8 cellular contexts compared by ENCODE assay signal in genomic region chr2:148644885-148645134, GRCh38. TPM values are rescaled to one million over a fixed set of nuclear protein-coding genes. Genes with fewer than 3 reads are reported as not detected.
DNase-seq lines count a peak whose midpoint lies in the region; ATAC-seq and TF ChIP-seq lines count a peak whose summit lies in the region.

No MANE protein-coding gene starts in this region.

- DNase-seq in SJCRH30 (no peak), fibroblast of pulmonary artery (ENCODE audit: low read depth) (no peak), progenitor cell of endocrine pancreas (ENCODE audit: low spot score, unreplicated experiment) (no peak), SHP77 (lab: John Stamatoyannopoulos, UW) (no peak), putamen (ENCODE audit: low spot score) (no peak)
- no peak for DNase-seq in central memory CD4-positive, alpha-beta T cell

- ATAC-seq in GM18868 (IDR thresholded peaks at IDR 0.05; ENCODE audit: unreplicated experiment), result peak; percentile 27
- peak; percentile 40 for ATAC-seq in HG02759 (IDR thresholded peaks at IDR 0.05; ENCODE audit: unreplicated experiment)

- no peaks in the 10 kb centered on the region for H3K4me1 ChIP-seq in SJCRH30

- H3K4me3 ChIP-seq in SJCRH30 (peak overlapping the region; percentile 93), fibroblast of pulmonary artery (replicated peaks; ENCODE audit: low read depth, low read length) (peak overlapping the region; percentile 67)

- no peaks in the 10 kb centered on the region for H3K9me3 ChIP-seq in SJCRH30 (replicated peaks)

- no peaks in the 10 kb centered on the region for H3K36me3 Mint-ChIP-seq in progenitor cell of endocrine pancreas (ENCODE audit: insufficient read depth)

- peak overlapping the region; percentile 82 for H3K27ac ChIP-seq in SJCRH30

- peaks cover 12% of the 10 kb centered on the region for H3K27me3 Mint-ChIP-seq in progenitor cell of endocrine pancreas

- peak overlapping the region; percentile 100 for H3K27ac Mint-ChIP-seq in progenitor cell of endocrine pancreas

- H3K9me3 Mint-ChIP-seq in progenitor cell of endocrine pancreas (ENCODE audit: low read depth), result no peaks in the 10 kb centered on the region

- TF ChIP-seq CTCF in fibroblast of pulmonary artery (IDR thresholded peaks at IDR 0.05; ENCODE audit: low read length, missing control alignments), result no peak
- TF ChIP-seq CTCF in progenitor cell of endocrine pancreas (IDR thresholded peaks at IDR 0.05; ENCODE audit: unreplicated experiment), result no peak

- H3K4me3 Mint-ChIP-seq in progenitor cell of endocrine pancreas (ENCODE audit: low read depth), result peak overlapping the region; percentile 88

- peaks cover 10% of the 10 kb centered on the region for H3K4me1 Mint-ChIP-seq in progenitor cell of endocrine pancreas (ENCODE audit: low read depth)

- no peaks in the 10 kb centered on the region; the same call in 1 of the 2 replicates for H3K36me3 ChIP-seq in SJCRH30

- H3K27me3 ChIP-seq in SJCRH30, result no peaks in the 10 kb centered on the region

RNA-seq across cellular contexts. Expression of gene EPC2, which starts 0.3 kb away (rescaled TPM):
- 29.8 and 33.1 TPM in 2 replicates for total RNA-seq in SJCRH30 (2014; rRNA removed; shearing (Covaris generic))
- total RNA-seq in progenitor cell of endocrine pancreas, result 50.4 and 53.1 TPM in 2 replicates
